In genomic region chr5:152884006-152884405, GRCh38 we compare ENCODE assay signal across 17 cellular contexts.
DNase-seq lines count a peak whose midpoint lies in the region; ATAC-seq, FAIRE-seq and TF ChIP-seq lines count a peak whose summit lies in the region.
"Had no signal": no experiment of that assay in that cellular context is flagged by ENCODE, and none has a peak within 500 bp of the region (broad histone marks: within the 10 kb centered on the region; RNA-seq: fewer than 3 reads in every experiment).

No MANE protein-coding gene starts in this region.

- no peak overlapping the region for H2AFZ ChIP-seq in OCI-LY7 (ENCODE audit: low read length)
- H2AFZ ChIP-seq: GM23248 had no signal

- H3K9me2 ChIP-seq in OCI-LY7 (ENCODE audit: insufficient read depth, low read length) = no peaks in the 10 kb centered on the region

- no peak for FAIRE-seq in frontal cortex (lab: Jason Lieb, UNC)
- FAIRE-seq: A204.1, GM19239, H54 had no signal

- POLR2A ChIA-PET in OCI-LY7 (lab: Charles Lee) = no interaction called here

- ATAC-seq in HG03521 (IDR thresholded peaks at IDR 0.05; ENCODE audit: unreplicated experiment) = no peak
- ATAC-seq: HCT116 had no signal

- H3K4me1 ChIP-seq in OCI-LY7 (ENCODE audit: insufficient read depth, low read length, poor library complexity, severe bottlenecking) = no peaks in the 10 kb centered on the region

- no peak overlapping the region for H3K27ac ChIP-seq in OCI-LY7 (ENCODE audit: low read depth, low read length, poor library complexity, severe bottlenecking)
- H3K27ac ChIP-seq: GM23248 had no signal

- H3K4me3 ChIP-seq in OCI-LY7 (ENCODE audit: low read depth, low read length, poor library complexity, severe bottlenecking) = no peak overlapping the region
- H3K4me3 ChIP-seq: GM23248 had no signal

- H3K4me2 ChIP-seq in OCI-LY7 (ENCODE audit: low read length) = no peak overlapping the region

- CTCF ChIA-PET in OCI-LY7 (lab: Charles Lee; ENCODE audit: unreplicated experiment) = no interaction called here

- intact Hi-C loops in OCI-LY7 (cut with micrococcal nuclease; ENCODE audit: unreplicated experiment) = no loop called here

- no peaks in the 10 kb centered on the region for H3K79me2 ChIP-seq in OCI-LY7 (ENCODE audit: insufficient read depth, low read depth, low read length)

- TF ChIP-seq CTCF in OCI-LY7 (conservative IDR thresholded peaks at IDR 0.05; ENCODE audit: low read length) = no peak

- H3K36me3 ChIP-seq in OCI-LY7 (ENCODE audit: insufficient read depth, low read length) = no peaks in the 10 kb centered on the region

- BruUV-seq in OCI-LY7 (replicated peaks; lab: Mats Ljungman, UMichigan) = no TSS peak

- no peaks in the 10 kb centered on the region for H3K9me3 ChIP-seq in OCI-LY7 (ENCODE audit: low read length)

- H4K20me1 ChIP-seq in OCI-LY7 (ENCODE audit: insufficient read depth, low read length) = no peaks in the 10 kb centered on the region

- DNase-seq in COR-L47 (lab: John Stamatoyannopoulos, UW) = peak; percentile 41
- peak; percentile 18 for DNase-seq in NCI-H1105 (lab: John Stamatoyannopoulos, UW)
- peak; percentile 15 for DNase-seq in NCI-H146 treated with DMSO at 0.1 percent for 48 hours (lab: John Stamatoyannopoulos, UW; ENCODE audit: unreplicated experiment)
- DNase-seq in left kidney (ENCODE audit: low read depth, low spot score) = peak; percentile 62
- no peak for DNase-seq in frontal cortex (ENCODE audit: low spot score in 2 of 2)
- no peak for DNase-seq in NCI-H510A treated with DMSO at 0.1 percent for 48 hours (lab: John Stamatoyannopoulos, UW)
- DNase-seq in OCI-LY7 (ENCODE audit: low spot score) = no peak
- DNase-seq: C1 segment of cervical spinal cord; CD4-positive, alpha-beta T cell; DND-41; GF-D8; GM23248 had no signal

Comparison
In these comparisons a context has a peak if more than half of its experiments do, and no peak if none do; other contexts are left out.
1. DNase-seq: peak in COR-L47 (single experiment), NCI-H1105 (single experiment), NCI-H146 treated with DMSO at 0.1 percent for 48 hours (single experiment) and left kidney (single experiment); none in frontal cortex (0 of 2), NCI-H510A treated with DMSO at 0.1 percent for 48 hours (single experiment) and OCI-LY7 (single experiment).